ENCODE assay signal across 8 cellular contexts in genomic region chr16:89657442-89658220, GRCh38. TPM values are rescaled to one million over a fixed set of nuclear protein-coding genes. Genes with fewer than 3 reads are reported as not detected.
A peak's percentile ranks its signal among the peaks of the same experiment; 100 is the strongest.
DNase-seq lines count a peak whose midpoint lies in the region; TF ChIP-seq lines count a peak whose summit lies in the region.

TSS of gene CHMP1A (minus strand) at chr16:89657708. CDS start at chr16:89657588, 120 bp downstream.
TSS of gene SPATA33 (plus strand) at chr16:89657836. CDS start at chr16:89657912, 76 bp downstream.

- H3K4me2 ChIP-seq in MM.1S (ENCODE audit: low read depth, low read length) (peak within 1 kb of the TSS; percentile 84), SK-N-SH (peak within 1 kb of the TSS; percentile 87), osteoblast (ENCODE audit: insufficient read depth, low read length) (peak within 1 kb of the TSS; percentile 99)

- H3K36me3 Mint-ChIP-seq in activated naive CD4-positive, alpha-beta T cell treated with anti-CD3 and anti-CD28 coated beads, Interleukin-2, amount 10 ng/mL, durations not matched to agents 7 days and 5 days = peaks cover 28% of the 10 kb centered on the region

- no peaks in the 10 kb centered on the region for H3K27me3 ChIP-seq in MM.1S (replicated peaks; ENCODE audit: insufficient read depth, low read length)
- H3K27me3 ChIP-seq in SK-N-SH (ENCODE audit: insufficient read depth) = no peaks in the 10 kb centered on the region
- no peaks in the 10 kb centered on the region for H3K27me3 ChIP-seq in osteoblast (ENCODE audit: insufficient read depth, low read length)
- no peaks in the 10 kb centered on the region for H3K27me3 ChIP-seq in testis

- POLR2A ChIA-PET in SK-N-SH (lab: Yijun Ruan, JAX) = interaction anchor here (0.8 to 1.2 kb wide), 5 partner anchors 10 to 39 kb away, joined by 3 to 4 read pairs (median 3); partner anchors contain the start of gene CDK10

- peak within 1 kb of the TSS; percentile 93 for H3K4me3 Mint-ChIP-seq in activated naive CD4-positive, alpha-beta T cell treated with anti-CD3 and anti-CD28 coated beads, Interleukin-2, amount 10 ng/mL, durations not matched to agents 7 days and 5 days

- no peaks in the 10 kb centered on the region for H3K27me3 Mint-ChIP-seq in activated naive CD4-positive, alpha-beta T cell treated with anti-CD3 and anti-CD28 coated beads, Interleukin-2, amount 10 ng/mL, durations not matched to agents 7 days and 5 days

- H3K27ac Mint-ChIP-seq in activated naive CD4-positive, alpha-beta T cell treated with anti-CD3 and anti-CD28 coated beads, Interleukin-2, amount 10 ng/mL, durations not matched to agents 7 days and 5 days = peak within 1 kb of the TSS; percentile 84

- H3F3A ChIP-seq in MM.1S (ENCODE audit: insufficient read depth, low read length) = no peaks in the 10 kb centered on the region
- H3F3A ChIP-seq in SK-N-SH (replicated peaks; ENCODE audit: insufficient read depth) = no peaks in the 10 kb centered on the region

- 3% methylated on average over 33 of the region's 99 CpGs for WGBS in SK-N-SH (ENCODE audit: low lambda C conversion rate)
- 0 to 1% methylated on average over 3 to 73 of the region's 99 CpGs for WGBS in testis, 2 donors

- intact Hi-C loops in testis (cut with DNase I; ENCODE audit: low total_unique reads) = no loop called here

- H3K27ac ChIP-seq in MM.1S (ENCODE audit: low read length) (0 out of 2 replicates have a peak within 1 kb of the TSS, but pooled peaks have one; percentile 16), SK-N-SH (ENCODE audit: low read depth in 2 of 2, low read length in 1 of 2) (peak within 1 kb of the TSS; percentile 60 to 75), osteoblast (ENCODE audit: low read depth, low read length) (peak within 1 kb of the TSS; percentile 78), testis (peak within 1 kb of the TSS; percentile 67 to 71)

- H3K9me2 ChIP-seq in MM.1S (replicated peaks; ENCODE audit: insufficient read depth, low read length) (no peaks in the 10 kb centered on the region), SK-N-SH (no peaks in the 10 kb centered on the region)

- no peak for TF ChIP-seq RAD21 in SK-N-SH (IDR thresholded peaks at IDR 0.05; ENCODE audit: low read length)

- no peaks in the 10 kb centered on the region; the same call in 1 of the 2 replicates for H3K36me3 ChIP-seq in MM.1S (replicated peaks; ENCODE audit: insufficient read depth, low read length)
- H3K36me3 ChIP-seq in SK-N-SH (replicated peaks in 1 of 2; ENCODE audit: control insufficient read depth in 1 of 2, insufficient read depth in 2 of 2, low read length in 1 of 2) = peaks cover 17 to 18% of the 10 kb centered on the region in 2 experiments
- peaks cover 14% of the 10 kb centered on the region for H3K36me3 ChIP-seq in osteoblast (ENCODE audit: insufficient read depth, low read length)
- no peaks in the 10 kb centered on the region for H3K36me3 ChIP-seq in testis (ENCODE audit: low read depth, missing control alignments)

- H2AFZ ChIP-seq in MM.1S (ENCODE audit: low read length) = peak within 1 kb of the TSS; percentile 96
- peak within 1 kb of the TSS; percentile 80; the same call in 1 of the 2 replicates for H2AFZ ChIP-seq in SK-N-SH (ENCODE audit: low read depth)
- peak within 1 kb of the TSS; percentile 96 for H2AFZ ChIP-seq in osteoblast (ENCODE audit: low read length)

- CTCF ChIA-PET in SK-N-SH (lab: Yijun Ruan, JAX) = interaction anchor here (0.6 to 2.9 kb wide), 6 partner anchors 10 to 44 kb away, joined by 3 to 8 read pairs (median 4); partner anchors contain the start of gene SPATA2L
- CTCF ChIA-PET in activated naive CD4-positive, alpha-beta T cell treated with anti-CD3 and anti-CD28 coated beads, Interleukin-2, amount 10 ng/mL, durations not matched to agents 7 days and 5 days (lab: Charles Lee) = interaction anchor here (3.7 kb wide), 1 partner anchor 42 kb away, joined by 13 read pairs; no protein-coding TSS in a partner anchor

- H4K20me1 ChIP-seq in MM.1S (ENCODE audit: insufficient read depth, low read length) = no peaks in the 10 kb centered on the region
- peaks cover 12% of the 10 kb centered on the region; the same call in 1 of the 2 replicates for H4K20me1 ChIP-seq in SK-N-SH (ENCODE audit: insufficient read depth)
- H4K20me1 ChIP-seq in osteoblast (ENCODE audit: insufficient read depth, low read length) = peaks cover 15% of the 10 kb centered on the region

- H3K9me3 Mint-ChIP-seq in activated naive CD4-positive, alpha-beta T cell treated with anti-CD3 and anti-CD28 coated beads, Interleukin-2, amount 10 ng/mL, durations not matched to agents 7 days and 5 days = no peaks in the 10 kb centered on the region

- no peak for TF ChIP-seq POLR2A in testis (IDR thresholded peaks at IDR 0.05)

- H3K4me1 ChIP-seq in MM.1S (ENCODE audit: low read length) (no peaks in the 10 kb centered on the region), SK-N-SH (ENCODE audit: control insufficient read depth in 1 of 2, insufficient read depth in 2 of 2, low read depth in 1 of 2, low read length in 1 of 2) (peaks cover 0 to 14% of the 10 kb centered on the region in 2 experiments; a peak in 1 of 4 replicates), osteoblast (ENCODE audit: insufficient read depth, low read length) (peaks cover 14% of the 10 kb centered on the region), testis (peaks cover 13% of the 10 kb centered on the region)

- peaks cover 42% of the 10 kb centered on the region for H3K4me1 Mint-ChIP-seq in activated naive CD4-positive, alpha-beta T cell treated with anti-CD3 and anti-CD28 coated beads, Interleukin-2, amount 10 ng/mL, durations not matched to agents 7 days and 5 days

- H3K4me3 ChIP-seq in MM.1S (ENCODE audit: low read length) = peak within 1 kb of the TSS; percentile 84
- H3K4me3 ChIP-seq in SK-N-SH (ENCODE audit: low read depth in 2 of 2, low read length in 1 of 2) = peak within 1 kb of the TSS; percentile 83 to 89
- H3K4me3 ChIP-seq in osteoblast (ENCODE audit: insufficient read depth, low read length) = peak within 1 kb of the TSS; percentile 94
- peak within 1 kb of the TSS; percentile 94 to 98 for H3K4me3 ChIP-seq in testis

- no peak for TF ChIP-seq CTCF in MM.1S (IDR thresholded peaks at IDR 0.05; ENCODE audit: low read length)
- TF ChIP-seq CTCF in SK-N-SH (IDR thresholded peaks at IDR 0.05) = no peak
- TF ChIP-seq CTCF in osteoblast (IDR thresholded peaks at IDR 0.05; ENCODE audit: extremely low read depth, low read depth, low read length) = no peak
- no peak for TF ChIP-seq CTCF in testis (IDR thresholded peaks at IDR 0.05)

- peak within 1 kb of the TSS; percentile 75 for H3K9ac ChIP-seq in MM.1S (ENCODE audit: low read length)
- peak within 1 kb of the TSS; percentile 83 for H3K9ac ChIP-seq in SK-N-SH

- peaks cover 37% of the 10 kb centered on the region for H3K79me2 ChIP-seq in MM.1S (ENCODE audit: low read length)
- peaks cover 79% of the 10 kb centered on the region for H3K79me2 ChIP-seq in SK-N-SH (ENCODE audit: insufficient read depth)
- peaks cover 64% of the 10 kb centered on the region for H3K79me2 ChIP-seq in osteoblast (ENCODE audit: insufficient read depth, low read length)

- H3K9me3 ChIP-seq in MM.1S (replicated peaks; ENCODE audit: insufficient read depth, low read length) (no peaks in the 10 kb centered on the region), SK-N-SH (no peaks in the 10 kb centered on the region), osteoblast (ENCODE audit: low read depth, low read length) (no peaks in the 10 kb centered on the region), testis (no peaks in the 10 kb centered on the region)

- DNase-seq in GM04504 (ENCODE audit: low read depth) = peak; percentile 71
- peak; percentile 81 for DNase-seq in HCEC 1CT
- peak; percentile 63 for DNase-seq in MM.1S
- DNase-seq in SK-N-SH = peak; percentile 99
- DNase-seq in activated naive CD4-positive, alpha-beta T cell treated with anti-CD3 and anti-CD28 coated beads, Interleukin-2, amount 10 ng/mL, durations not matched to agents 7 days and 5 days = peak; percentile 93
- no peak for DNase-seq in glomerular endothelial cell (ENCODE audit: extremely low read depth, low read depth, low spot score)
- DNase-seq in osteoblast (ENCODE audit: insufficient read length, low spot score, missing footprints) = peak; percentile 100
- DNase-seq in testis = peak; percentile 90

- no peak for TF ChIP-seq EP300 in SK-N-SH (IDR thresholded peaks at IDR 0.05; ENCODE audit: borderline replicate concordance in 1 of 2, low read depth in 1 of 2, low read length in 1 of 2)

TF ChIP-seq in SK-N-SH, 30 proteins besides CTCF, POLR2A, EP300 and RAD21 (continues in another document):
- TF ChIP-seq IRF3 (IDR thresholded peaks at IDR 0.05; ENCODE audit: low read depth, low read length) = no peak
- peak; percentile 77 for TF ChIP-seq MXI1 (IDR thresholded peaks at IDR 0.05; ENCODE audit: low read depth, low read length)
- TF ChIP-seq TCF12 (IDR thresholded peaks at IDR 0.05) = no peak
- peak; percentile 63 for TF ChIP-seq MAX (IDR thresholded peaks at IDR 0.05; ENCODE audit: low read depth)
- no peak for TF ChIP-seq FOXM1 (IDR thresholded peaks at IDR 0.05; ENCODE audit: low read depth)
- TF ChIP-seq GATA2 (CRISPR knock-in tag; IDR thresholded peaks at IDR 0.05) = no peak
- TF ChIP-seq MEF2A (IDR thresholded peaks at IDR 0.05; ENCODE audit: borderline replicate concordance, low read depth) = no peak

RNA-seq across cellular contexts. Expression of gene CHMP1A, which starts in this region (rescaled TPM):
- polyA plus RNA-seq in SK-N-SH (2012; rRNA removed) (138 and 143 TPM in 2 replicates), testis (ENCODE audit: insufficient read depth, low read depth, low replicate concordance) (90.0 TPM)
- polyA plus RNA-seq in SK-N-SH (2012; cell fraction: cytosol; rRNA removed) = 53.1 and 80.5 TPM in 2 replicates
- polyA plus RNA-seq in SK-N-SH (2012; cell fraction: nucleus; rRNA removed) = 210 and 292 TPM in 2 replicates
- total RNA-seq in glomerular endothelial cell (107 and 121 TPM in 2 replicates), osteoblast (101 and 110 TPM in 2 replicates), testis (100 to 1,000 TPM; 106 to 123 TPM)

RNA-seq across cellular contexts. Expression of gene SPATA33, which starts in this region (rescaled TPM):
- 7.2 and 8.5 TPM in 2 replicates for polyA plus RNA-seq in SK-N-SH (2012; rRNA removed)
- polyA plus RNA-seq in SK-N-SH (2012; cell fraction: cytosol; rRNA removed) = 4.7 and 5.6 TPM in 2 replicates
- 25.2 and 26.5 TPM in 2 replicates for polyA plus RNA-seq in SK-N-SH (2012; cell fraction: nucleus; rRNA removed)
- total RNA-seq in glomerular endothelial cell = 8.3 and 10.0 TPM in 2 replicates
- total RNA-seq in osteoblast = 3.2 and 3.3 TPM in 2 replicates
- 10 to 100 TPM; 45.8 to 85.0 TPM for total RNA-seq in testis
- 201 TPM for polyA plus RNA-seq in testis (ENCODE audit: insufficient read depth, low read depth, low replicate concordance)

Comparison
In these comparisons a context has a peak if more than half of its experiments do, and no peak if none do; other contexts are left out.
1. H3K27ac ChIP-seq: peak in every context shown above with its lines; median percentile 78 in osteoblast; 69 in testis; 68 in SK-N-SH; 16 in MM.1S.